Comparison of ENCODE assay signal across 22 cellular contexts in the genomic region with DNA sequence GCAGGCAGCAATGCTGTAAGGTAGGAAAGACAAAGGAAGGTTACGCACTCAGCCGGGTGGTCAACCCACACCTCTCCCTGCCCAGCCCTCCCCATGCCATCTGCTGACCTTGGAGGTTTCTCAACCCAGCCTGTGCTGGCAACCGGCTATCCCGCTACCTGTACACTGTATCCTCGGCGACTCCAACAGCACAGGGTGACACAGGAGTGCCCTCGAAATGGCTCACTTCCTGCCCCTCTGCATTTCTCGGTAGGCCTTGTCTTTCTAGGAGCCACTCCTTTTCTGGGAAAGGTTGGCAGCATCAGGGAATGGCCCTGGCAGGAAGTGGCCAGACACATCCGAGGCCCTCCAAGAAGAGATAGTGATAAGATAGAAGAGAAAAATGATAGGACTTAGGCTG.
A peak's percentile ranks its signal among the peaks of the same experiment; 100 is the strongest.
DNase-seq lines count a peak whose midpoint lies in the region; ATAC-seq, FAIRE-seq and TF ChIP-seq lines count a peak whose summit lies in the region.
"Had no signal": no experiment of that assay in that cellular context is flagged by ENCODE, and none has a peak within 500 bp of the region (broad histone marks: within the 10 kb centered on the region; RNA-seq: fewer than 3 reads in every experiment).

No MANE protein-coding gene starts in this region.

- H3K9me3 ChIP-seq in left ventricle myocardium inferior (replicated peaks) (peaks cover 2% of the 10 kb centered on the region), K562 (replicated peaks; ENCODE audit: control insufficient read depth, insufficient read depth, low read depth, low read length) (no peaks in the 10 kb centered on the region), lower lobe of right lung (no peaks in the 10 kb centered on the region)

- POLR2A ChIA-PET in K562 (lab: Yijun Ruan, JAX), result no interaction called here

- no peak for TF ChIP-seq POLR2A in K562 (conservative IDR thresholded peaks at IDR 0.05)
- no peak for TF ChIP-seq POLR2A in erythroblast (IDR thresholded peaks at IDR 0.05; ENCODE audit: low read length)

- 29% methylated on average over 8 of the region's 9 CpGs for WGBS in K562 (ENCODE audit: insufficient coverage, low coverage, missing lambda C conversion rate)

- H3K4me1 ChIP-seq in left ventricle myocardium inferior (peaks cover 25% of the 10 kb centered on the region), K562 (replicated peaks in 1 of 2; ENCODE audit: control insufficient read depth in 2 of 2, insufficient read depth in 2 of 2, low read length in 2 of 2) (peaks cover 5 to 8% of the 10 kb centered on the region in 2 experiments; a peak in 4 of 5 replicates), lower lobe of right lung (no peaks in the 10 kb centered on the region)
- H3K4me1 ChIP-seq: BLaER1 had no signal

- TF ChIP-seq EP300 in K562 (IDR thresholded peaks at IDR 0.05; ENCODE audit: low read length), result no peak

- DNase-seq in left ventricle myocardium inferior, result no peak
- no peak for DNase-seq in Right ventricle myocardium inferior (ENCODE audit: missing footprints)
- DNase-seq in K562 (ENCODE audit: extremely low read depth in 1 of 4, low spot score in 3 of 4), result no peak
- DNase-seq in neural crest cell (ENCODE audit: low read depth, low spot score), result no peak
- DNase-seq in lower lobe of right lung, result no peak
- DNase-seq in anterior cingulate cortex (lab: John Stamatoyannopoulos, UW), result no peak
- DNase-seq in erythroblast (lab: John Stamatoyannopoulos, UW), result no peak
- no peak for DNase-seq in NCI-H1930 (lab: John Stamatoyannopoulos, UW)
- DNase-seq: CD4-positive, CD25-positive, alpha-beta regulatory T cell; DMS153; DND-41; H7; KBM-7; NCI-H2227 treated with DMSO at 0.1 percent for 48 hours; NCI-H526 treated with DMSO at 0.1 percent for 48 hours; SIG-M5 had no signal

- H3K27me3 ChIP-seq in left ventricle myocardium inferior (ENCODE audit: low read depth) (peaks cover 7% of the 10 kb centered on the region), K562 (ENCODE audit: control insufficient read depth in 2 of 2, insufficient read depth in 2 of 2, low read length in 2 of 2) (peaks cover under 1 to 17% of the 10 kb centered on the region in 2 experiments; a peak in 3 of 5 replicates), lower lobe of right lung (ENCODE audit: low read depth) (no peaks in the 10 kb centered on the region)
- H3K27me3 ChIP-seq: BLaER1 had no signal

- H3K27ac ChIP-seq in left ventricle myocardium inferior (replicated peaks) (peak overlapping the region; percentile 65), K562 (ENCODE audit: extremely low read depth, low read depth, low read length) (no peak overlapping the region), lower lobe of right lung (no peak overlapping the region)
- H3K27ac ChIP-seq: BLaER1, RWPE1, SK-N-MC had no signal

- H3K36me3 Mint-ChIP-seq in neural crest cell (ENCODE audit: low read depth), result no peaks in the 10 kb centered on the region
- H3K36me3 Mint-ChIP-seq: CD4-positive, CD25-positive, alpha-beta regulatory T cell had no signal

- H3K79me2 ChIP-seq in K562 (ENCODE audit: control insufficient read depth, insufficient read depth, low read length), result no peaks in the 10 kb centered on the region

- H3K9me1 ChIP-seq in K562 (ENCODE audit: control insufficient read depth, insufficient read depth, low read length), result no peaks in the 10 kb centered on the region

- no peak for FAIRE-seq in K562 (lab: Jason Lieb, UNC)
- FAIRE-seq: A204.1, GM12892, HTR-8/SVneo had no signal

- H3K4me3 ChIP-seq in left ventricle myocardium inferior (no peak overlapping the region), K562 (no peak overlapping the region), lower lobe of right lung (no peak overlapping the region)
- H3K4me3 ChIP-seq: BLaER1, SK-N-MC had no signal

- H4K20me1 ChIP-seq in K562 (replicated peaks; ENCODE audit: control insufficient read depth, insufficient read depth, low read length), result no peaks in the 10 kb centered on the region
- H4K20me1 ChIP-seq: BLaER1 had no signal

- no peak for TF ChIP-seq CTCF in left ventricle myocardium inferior (IDR thresholded peaks at IDR 0.05; ENCODE audit: borderline replicate concordance)
- no peak for TF ChIP-seq CTCF in K562 (IDR thresholded peaks at IDR 0.05 in 2 of 3, conservative IDR thresholded peaks at IDR 0.05 in 1 of 3; ENCODE audit: insufficient read depth in 2 of 3, low read depth in 1 of 3, low read length in 3 of 3)
- no peak for TF ChIP-seq CTCF in neural crest cell (conservative IDR thresholded peaks at IDR 0.05)
- TF ChIP-seq CTCF in lower lobe of right lung (IDR thresholded peaks at IDR 0.05), result no peak

- H3K9ac ChIP-seq in K562 (ENCODE audit: insufficient read depth in 1 of 2, low read depth in 2 of 2, low read length in 2 of 2), result no peak overlapping the region
- H3K9ac ChIP-seq: BLaER1 had no signal

- CTCF ChIA-PET in K562 (lab: Yijun Ruan, JAX; ENCODE audit: low intra/inter-chr PET ratio), result no interaction called here

- H3K9me3 Mint-ChIP-seq in neural crest cell, result no peaks in the 10 kb centered on the region

- ATAC-seq in Right ventricle myocardium inferior (no peak), K562 (peak; percentile 55), lower lobe of right lung (no peak)

- H3K4me1 Mint-ChIP-seq in neural crest cell, result peaks cover 4% of the 10 kb centered on the region
- H3K4me1 Mint-ChIP-seq: CD4-positive, CD25-positive, alpha-beta regulatory T cell had no signal

- in situ Hi-C loops in K562 (cut with MboI), result no loop called here

- intact Hi-C loops in left ventricle myocardium inferior (cut with micrococcal nuclease), result no loop called here
- intact Hi-C loops in Right ventricle myocardium inferior (cut with DNase I), result no loop called here
- intact Hi-C loops in K562 (cut with micrococcal nuclease), result no loop called here
- intact Hi-C loops in lower lobe of right lung (cut with DNase I), result no loop called here

- BruUV-seq in K562 (replicated peaks; lab: Mats Ljungman, UMichigan), result no TSS peak

- peak overlapping the region; percentile 53 for H2AFZ ChIP-seq in K562 (ENCODE audit: low read depth, low read length)

- H3K4me3 Mint-ChIP-seq in neural crest cell, result no peak overlapping the region
- H3K4me3 Mint-ChIP-seq: CD4-positive, CD25-positive, alpha-beta regulatory T cell had no signal

- TF ChIP-seq RAD21 in K562 (CRISPR knock-in tag; conservative IDR thresholded peaks at IDR 0.05 in 1 of 2, IDR thresholded peaks at IDR 0.05 in 1 of 2), result no peak

- H3K4me2 ChIP-seq in K562 (ENCODE audit: insufficient read depth, low read length), result peak overlapping the region; percentile 60; the same call in 1 of the 2 replicates
- H3K4me2 ChIP-seq: BLaER1 had no signal

- no peaks in the 10 kb centered on the region for H3K27me3 Mint-ChIP-seq in neural crest cell (ENCODE audit: low read depth)

- H3K27ac Mint-ChIP-seq in neural crest cell (ENCODE audit: unreplicated experiment), result peak overlapping the region; percentile 45

- H3K36me3 ChIP-seq in left ventricle myocardium inferior, result no peaks in the 10 kb centered on the region
- no peaks in the 10 kb centered on the region for H3K36me3 ChIP-seq in K562 (ENCODE audit: control insufficient read depth, insufficient read depth, low read length)
- H3K36me3 ChIP-seq in lower lobe of right lung, result no peaks in the 10 kb centered on the region
- H3K36me3 ChIP-seq: BLaER1 had no signal

TF ChIP-seq in K562, 482 proteins besides CTCF, POLR2A, EP300 and RAD21:
- TF ChIP-seq ZNF780A (CRISPR knock-in tag; IDR thresholded peaks at IDR 0.05), result no peak
- 0 out of 2 replicates have a peak, but pooled peaks have one; percentile 15 for TF ChIP-seq ZBTB17 (CRISPR knock-in tag; IDR thresholded peaks at IDR 0.05)
